8 cellular contexts compared by ENCODE assay signal in genomic region chr3:184315506-184315867, GRCh38. TPM values are rescaled to one million over a fixed set of nuclear protein-coding genes. Genes with fewer than 3 reads are reported as not detected.
DNase-seq lines count a peak whose midpoint lies in the region; ATAC-seq and TF ChIP-seq lines count a peak whose summit lies in the region.

No MANE protein-coding gene starts in this region.

- 12% methylated on average over 9 of the region's 9 CpGs for WGBS in prostate gland

- H3K4me3 ChIP-seq in ACC112 (ENCODE audit: low read depth, low read length), result peak overlapping the region; percentile 99
- peak overlapping the region; percentile 59 to 67 for H3K4me3 ChIP-seq in prostate gland

- H3K27me3 ChIP-seq in ACC112 (ENCODE audit: insufficient read depth, low read length) (no peaks in the 10 kb centered on the region), prostate gland (replicated peaks; ENCODE audit: insufficient read depth) (no peaks in the 10 kb centered on the region)

- H3K27ac ChIP-seq in ACC112 (ENCODE audit: low read depth, low read length), result peak overlapping the region; percentile 91
- peak overlapping the region; percentile 93 to 96 for H3K27ac ChIP-seq in prostate gland

- peak; percentile 15 for TF ChIP-seq POLR2A in erythroblast (IDR thresholded peaks at IDR 0.05; ENCODE audit: low read length)
- no peak for TF ChIP-seq POLR2A in prostate gland (IDR thresholded peaks at IDR 0.05)

- peaks cover 52% of the 10 kb centered on the region for H3K79me2 ChIP-seq in ACC112 (ENCODE audit: control insufficient read depth, insufficient read depth, low read length, unreplicated experiment)

- no peak for TF ChIP-seq CTCF in prostate gland (IDR thresholded peaks at IDR 0.05)

- H3K36me3 ChIP-seq in ACC112 (ENCODE audit: insufficient read depth, low read length), result peaks cover 13% of the 10 kb centered on the region; the same call in 1 of the 2 replicates
- H3K36me3 ChIP-seq in prostate gland, result no peaks in the 10 kb centered on the region

- no peaks in the 10 kb centered on the region for H3K9me3 ChIP-seq in prostate gland

- intact Hi-C loops in prostate gland (cut with DNase I), result loop anchor here (2.0 to 5.0 kb wide), 2 partner anchors 17 to 47 kb away; partner anchors contain the start of genes CLCN2, POLR2H and PSMD2

- DNase-seq in RPMI8226 (peak; percentile 35), erythroblast (lab: John Stamatoyannopoulos, UW) (peak; percentile 59 to 70), prostate gland (ENCODE audit: low spot score) (no peak), kidney glomerular epithelial cell (lab: John Stamatoyannopoulos, UW) (no peak), cerebellar cortex (ENCODE audit: low spot score) (no peak)

- no peak overlapping the region for H2AFZ ChIP-seq in ACC112 (ENCODE audit: low read length, unreplicated experiment)

- H3K4me1 ChIP-seq in ACC112 (ENCODE audit: control insufficient read depth, insufficient read depth, low read length, unreplicated experiment) (peaks cover 41% of the 10 kb centered on the region), prostate gland (replicated peaks) (peaks cover 22% of the 10 kb centered on the region)

- ATAC-seq in GM21360 (IDR thresholded peaks at IDR 0.05; ENCODE audit: unreplicated experiment), result peak; percentile 4
- ATAC-seq in esophagus mucosa, result no peak

RNA-seq across cellular contexts. Expression of gene EIF4G1, which starts 1.1 kb away (rescaled TPM):
- total RNA-seq in prostate gland (100 to 1,000 TPM; 331 to 370 TPM), esophagus mucosa (339 TPM)

RNA-seq across cellular contexts. Expression of gene PSMD2, which starts 16.4 kb away (rescaled TPM):
- total RNA-seq in prostate gland (100 to 1,000 TPM; 230 to 272 TPM), esophagus mucosa (126 TPM)

RNA-seq across cellular contexts. Expression of gene FAM131A, which starts 21.9 kb away (rescaled TPM):
- total RNA-seq in prostate gland, result 10 to 100 TPM; 22.0 to 71.0 TPM
- 7.3 TPM for total RNA-seq in esophagus mucosa

RNA-seq across cellular contexts. Expression of gene ECE2, which starts 39.7 kb away (rescaled TPM):
- total RNA-seq in prostate gland, result under 1 TPM in 1 of 2 donors, not detected in 1; 0.57 TPM
- total RNA-seq in esophagus mucosa, result not detected

RNA-seq across cellular contexts. Expression of gene CLCN2, which starts 45.9 kb away (rescaled TPM):
- total RNA-seq in prostate gland (10 to 100 TPM in 1 of 2 donors, 1 to 10 TPM in 1; 4.9 to 47.5 TPM), esophagus mucosa (3.4 TPM)

Comparison
In these comparisons a context has a peak if more than half of its experiments do, and no peak if none do; other contexts are left out.
1. DNase-seq: peak in RPMI8226 (single experiment) and erythroblast (2 of 2); none in prostate gland (single experiment), kidney glomerular epithelial cell (single experiment) and cerebellar cortex (single experiment).